23 cellular contexts compared by ENCODE assay signal in the genomic region with DNA sequence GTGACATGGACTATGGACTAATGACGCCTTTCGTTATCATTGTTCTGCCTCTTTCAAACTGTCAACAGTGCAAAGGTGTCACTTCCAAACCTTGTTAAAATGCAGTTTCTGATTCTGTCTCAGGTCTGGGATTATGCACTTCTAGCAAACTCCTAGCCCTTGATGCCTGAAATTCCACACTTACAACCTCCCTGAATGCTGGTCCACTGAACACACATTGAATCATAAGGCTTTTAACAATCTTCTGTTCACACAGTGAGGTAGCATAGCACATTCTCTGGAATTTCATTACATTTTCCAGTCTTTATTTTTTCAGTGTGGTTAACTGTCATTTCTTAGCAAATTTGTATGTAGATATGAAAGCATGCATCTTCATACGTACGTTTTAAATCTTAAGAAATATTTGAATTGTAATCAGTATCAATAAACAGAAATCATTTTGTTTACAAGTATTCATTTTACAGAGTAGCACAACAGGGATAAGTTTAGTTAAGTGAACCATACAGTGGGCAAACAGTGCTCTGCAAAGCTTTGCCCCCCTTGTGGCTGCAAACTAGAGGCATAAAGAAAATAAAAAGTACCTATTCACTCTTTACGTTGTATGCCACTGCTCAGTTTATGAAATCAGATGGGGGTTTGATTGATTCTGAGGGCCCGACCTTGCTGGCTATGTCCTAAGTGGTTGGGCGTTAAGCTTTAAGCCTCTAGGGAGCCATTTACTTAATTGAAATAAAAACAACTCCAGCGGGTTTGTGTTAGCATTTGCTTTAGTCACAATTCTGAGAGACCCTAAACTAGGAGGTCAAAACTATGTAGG.
DNase-seq lines count a peak whose midpoint lies in the region; ATAC-seq and TF ChIP-seq lines count a peak whose summit lies in the region.
"Had no signal": no experiment of that assay in that cellular context is flagged by ENCODE, and none has a peak within 500 bp of the region (broad histone marks: within the 10 kb centered on the region; RNA-seq: fewer than 3 reads in every experiment).

No MANE protein-coding gene starts in this region.

- POLR2A ChIA-PET in HEK293T (lab: Yijun Ruan, JAX), result no interaction called here

- no peaks in the 10 kb centered on the region for H3K9me3 Mint-ChIP-seq in endodermal cell

- CTCF ChIA-PET in HEK293T (lab: Yijun Ruan, JAX), result no interaction called here

- no peaks in the 10 kb centered on the region for H3K27me3 ChIP-seq in endodermal cell (ENCODE audit: control insufficient read depth, insufficient read depth, low read length, poor library complexity, severe bottlenecking)
- H3K27me3 ChIP-seq in upper lobe of right lung, result no peaks in the 10 kb centered on the region
- H3K27me3 ChIP-seq: ascending aorta, thyroid gland had no signal

- intact Hi-C loops in upper lobe of right lung (cut with DNase I), result no loop called here

- peaks cover 5% of the 10 kb centered on the region for H3K27me3 Mint-ChIP-seq in endodermal cell (ENCODE audit: insufficient read depth)

- H3K36me3 ChIP-seq in endodermal cell (ENCODE audit: control insufficient read depth, insufficient read depth, low read length) (no peaks in the 10 kb centered on the region), upper lobe of right lung (no peaks in the 10 kb centered on the region)
- H3K36me3 ChIP-seq: ascending aorta, thyroid gland had no signal

- ATAC-seq in upper lobe of right lung (no peak), omental fat pad (ENCODE audit: low FRiP score) (no peak), HG03354 (IDR thresholded peaks at IDR 0.05; ENCODE audit: poor library complexity, severe bottlenecking, unreplicated experiment) (no peak)
- ATAC-seq: activated CD4-positive, CD25-positive, alpha-beta regulatory T cell treated with anti-CD3 and anti-CD28 coated beads, Interleukin-2, amount 50 U/mL, for 24 hours; Right ventricle myocardium inferior; stimulated activated naive CD8-positive, alpha-beta T cell treated with anti-CD3 and anti-CD28 coated beads, Interleukin-15, Interleukin-2, amounts not matched to agents 100 U/mL and 50 U/mL, for 24 hours had no signal

- H3K4me1 ChIP-seq in endodermal cell (ENCODE audit: control insufficient read depth, insufficient read depth, low read length) (peaks cover 10% of the 10 kb centered on the region), upper lobe of right lung (no peaks in the 10 kb centered on the region)
- H3K4me1 ChIP-seq: ascending aorta had no signal

- H3K27ac Mint-ChIP-seq in endodermal cell, result no peak overlapping the region
- H3K27ac Mint-ChIP-seq: natural killer cell had no signal

- no peak overlapping the region for H3K9ac ChIP-seq in endodermal cell (ENCODE audit: extremely low read depth, low read length, poor library complexity, severe bottlenecking)

- H3K4me3 Mint-ChIP-seq in endodermal cell, result no peak overlapping the region
- H3K4me3 Mint-ChIP-seq: natural killer cell had no signal

- H3K4me3 ChIP-seq in endodermal cell (ENCODE audit: low read length), result no peak overlapping the region
- no peak overlapping the region for H3K4me3 ChIP-seq in upper lobe of right lung
- H3K4me3 ChIP-seq: ascending aorta, skin epidermis, thyroid gland had no signal

- TF ChIP-seq CTCF in endodermal cell (conservative IDR thresholded peaks at IDR 0.05), result peak; percentile 56
- no peak for TF ChIP-seq CTCF in upper lobe of right lung (IDR thresholded peaks at IDR 0.05)
- TF ChIP-seq CTCF in omental fat pad (IDR thresholded peaks at IDR 0.05), result no peak

- DNase-seq in HEK293T (ENCODE audit: extremely low spot score) (peak; percentile 48), NCI-H2227 treated with DMSO at 0.1 percent for 48 hours (lab: John Stamatoyannopoulos, UW) (peak; percentile 61), endodermal cell (no peak), renal cortical epithelial cell (ENCODE audit: low read depth) (peak; percentile 80), upper lobe of right lung (no peak), omental fat pad (ENCODE audit: low spot score) (no peak)
- DNase-seq: activated CD8-positive, alpha-beta memory T cell treated with anti-CD3 and anti-CD28 coated beads for 24 hours; activated naive CD4-positive, alpha-beta T cell treated with anti-CD3 and anti-CD28 coated beads, Interleukin-2, amount 50 U/mL, for 16 hours; activated T-cell treated with anti-CD3 and anti-CD28 coated beads, Interleukin-2, amount 50 U/mL, for 48 hours; AML-193; effector CD8-positive, alpha-beta T cell; mesenchymal stem cell; MM.1S; natural killer cell; NCI-H187 treated with DMSO at 0.1 percent for 48 hours; stimulated activated CD4-positive, alpha-beta T cell treated with anti-CD3 and anti-CD28 coated beads, Interleukin-2, amount 100 ng/mL, for 48 hours; stimulated activated naive CD8-positive, alpha-beta T cell treated with anti-CD3 and anti-CD28 coated beads, Interleukin-15, Interleukin-2, amounts not matched to agents 100 U/mL and 50 U/mL, for 24 hours had no signal

- no peak overlapping the region for H3K27ac ChIP-seq in endodermal cell (ENCODE audit: low read depth, low read length)
- H3K27ac ChIP-seq in upper lobe of right lung, result no peak overlapping the region
- H3K27ac ChIP-seq: ascending aorta, skin epidermis, thyroid gland had no signal

- peaks cover 37% of the 10 kb centered on the region for H3K4me1 Mint-ChIP-seq in endodermal cell
- H3K4me1 Mint-ChIP-seq: natural killer cell had no signal

- WGBS in endodermal cell (ENCODE audit: insufficient coverage in 1 of 2, insufficient read length in 1 of 2), 2 experiments, result 50 to 54% methylated on average over 2 to 6 of the region's 8 CpGs

- H3K9me3 ChIP-seq in endodermal cell (ENCODE audit: control insufficient read depth, low read length) (no peaks in the 10 kb centered on the region), upper lobe of right lung (no peaks in the 10 kb centered on the region)
- H3K9me3 ChIP-seq: ascending aorta, thyroid gland had no signal

- no peaks in the 10 kb centered on the region for H3K36me3 Mint-ChIP-seq in endodermal cell (ENCODE audit: low read depth)
- H3K36me3 Mint-ChIP-seq: natural killer cell had no signal

TF ChIP-seq in HEK293T, 16 proteins besides CTCF, POLR2A, EP300 and RAD21:
- no peak for TF ChIP-seq FOXM1 (IDR thresholded peaks at IDR 0.05; ENCODE audit: borderline replicate concordance)
- no peak for TF ChIP-seq BHLHE40 (IDR thresholded peaks at IDR 0.05; ENCODE audit: borderline replicate concordance)
- no peak for TF ChIP-seq NFRKB (IDR thresholded peaks at IDR 0.05)

Comparison
In these comparisons a context has a peak if more than half of its experiments do, and no peak if none do; other contexts are left out.
1. DNase-seq: peak in HEK293T (single experiment), NCI-H2227 treated with DMSO at 0.1 percent for 48 hours (single experiment) and renal cortical epithelial cell (single experiment); none in endodermal cell (single experiment), upper lobe of right lung (single experiment) and omental fat pad (single experiment).